ENCODE assay signal across 1 cellular context in the genomic region with DNA sequence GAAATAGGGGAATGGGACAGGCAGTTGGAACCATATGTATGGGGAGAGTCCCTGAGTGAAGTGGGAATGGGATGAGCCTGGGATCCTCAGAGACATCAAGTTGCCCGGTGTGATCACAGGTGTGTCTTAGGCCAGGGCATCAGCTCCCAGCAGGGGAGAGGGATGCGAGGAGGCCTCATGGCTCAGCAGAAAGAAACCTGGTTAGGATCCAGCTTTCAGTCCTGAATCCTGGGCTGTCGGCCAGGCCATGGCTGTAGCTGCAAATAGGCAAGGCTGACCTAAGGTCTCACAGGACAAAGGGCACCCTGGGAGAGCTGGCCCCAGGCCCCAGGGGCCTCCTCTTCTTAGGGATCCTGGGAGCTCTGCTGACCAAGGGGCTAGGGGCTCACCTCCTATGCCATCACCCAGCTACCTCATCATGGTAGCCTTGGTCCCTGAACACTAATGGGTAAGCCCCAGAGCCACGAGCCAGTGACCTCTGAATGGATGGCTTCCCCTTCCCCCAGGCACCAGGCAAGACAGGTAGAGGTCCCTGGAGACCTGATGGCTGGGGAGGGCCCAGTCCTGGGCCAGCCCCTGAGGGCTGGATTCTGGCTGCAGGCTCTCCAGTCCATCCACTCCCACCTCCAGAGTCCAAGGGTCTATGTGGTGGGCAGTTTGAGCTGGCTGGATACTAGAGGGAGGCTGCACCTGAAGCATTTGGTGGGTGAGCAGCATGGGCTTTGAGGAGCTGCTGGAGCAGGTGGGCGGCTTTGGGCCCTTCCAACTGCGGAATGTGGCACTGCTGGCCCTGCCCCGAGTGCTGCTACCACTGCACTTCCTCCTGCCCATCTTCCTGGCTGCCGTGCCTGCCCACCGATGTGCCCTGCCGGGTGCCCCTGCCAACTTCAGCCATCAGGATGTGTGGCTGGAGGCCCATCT.
A peak's percentile ranks its signal among the peaks of the same experiment; 100 is the strongest.
TF ChIP-seq lines count a peak whose summit lies in the region.

A gene with protein sequence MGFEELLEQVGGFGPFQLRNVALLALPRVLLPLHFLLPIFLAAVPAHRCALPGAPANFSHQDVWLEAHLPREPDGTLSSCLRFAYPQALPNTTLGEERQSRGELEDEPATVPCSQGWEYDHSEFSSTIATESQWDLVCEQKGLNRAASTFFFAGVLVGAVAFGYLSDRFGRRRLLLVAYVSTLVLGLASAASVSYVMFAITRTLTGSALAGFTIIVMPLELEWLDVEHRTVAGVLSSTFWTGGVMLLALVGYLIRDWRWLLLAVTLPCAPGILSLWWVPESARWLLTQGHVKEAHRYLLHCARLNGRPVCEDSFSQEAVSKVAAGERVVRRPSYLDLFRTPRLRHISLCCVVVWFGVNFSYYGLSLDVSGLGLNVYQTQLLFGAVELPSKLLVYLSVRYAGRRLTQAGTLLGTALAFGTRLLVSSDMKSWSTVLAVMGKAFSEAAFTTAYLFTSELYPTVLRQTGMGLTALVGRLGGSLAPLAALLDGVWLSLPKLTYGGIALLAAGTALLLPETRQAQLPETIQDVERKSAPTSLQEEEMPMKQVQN (plus strand): TSS at position 617 of the 921 bp plus-strand sequence. CDS start 99 bp downstream, at position 716.

TF ChIP-seq in HepG2, 621 proteins besides CTCF, POLR2A, EP300 and RAD21 (continued from another document and continues in another):
- TF ChIP-seq, protein P1, sequence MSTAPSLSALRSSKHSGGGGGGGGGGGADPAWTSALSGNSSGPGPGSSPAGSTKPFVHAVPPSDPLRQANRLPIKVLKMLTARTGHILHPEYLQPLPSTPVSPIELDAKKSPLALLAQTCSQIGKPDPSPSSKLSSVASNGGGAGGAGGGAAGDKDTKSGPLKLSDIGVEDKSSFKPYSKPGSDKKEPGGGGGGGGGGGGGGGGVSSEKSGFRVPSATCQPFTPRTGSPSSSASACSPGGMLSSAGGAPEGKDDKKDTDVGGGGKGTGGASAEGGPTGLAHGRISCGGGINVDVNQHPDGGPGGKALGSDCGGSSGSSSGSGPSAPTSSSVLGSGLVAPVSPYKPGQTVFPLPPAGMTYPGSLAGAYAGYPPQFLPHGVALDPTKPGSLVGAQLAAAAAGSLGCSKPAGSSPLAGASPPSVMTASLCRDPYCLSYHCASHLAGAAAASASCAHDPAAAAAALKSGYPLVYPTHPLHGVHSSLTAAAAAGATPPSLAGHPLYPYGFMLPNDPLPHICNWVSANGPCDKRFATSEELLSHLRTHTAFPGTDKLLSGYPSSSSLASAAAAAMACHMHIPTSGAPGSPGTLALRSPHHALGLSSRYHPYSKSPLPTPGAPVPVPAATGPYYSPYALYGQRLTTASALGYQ (CRISPR knock-in tag; IDR thresholded peaks at IDR 0.05): 0 out of 2 replicates have a peak, but pooled peaks have one; percentile 30
- TF ChIP-seq ATM (IDR thresholded peaks at IDR 0.05; ENCODE audit: borderline replicate concordance) (no peak), KLF12 (CRISPR knock-in tag; IDR thresholded peaks at IDR 0.05; ENCODE audit: borderline replicate concordance) (peak; percentile 71; the same call in 1 of the 2 replicates), FOSL2 (CRISPR knock-in tag; IDR thresholded peaks at IDR 0.05) (no peak; the same call in 1 of the 2 replicates), ZNF883 (CRISPR knock-in tag; IDR thresholded peaks at IDR 0.05; ENCODE audit: not compliant biosample characterization) (no peak), AHR (CRISPR knock-in tag; IDR thresholded peaks at IDR 0.05) (no peak), ZNF564 (CRISPR knock-in tag; IDR thresholded peaks at IDR 0.05) (no peak), HNRNPH1 (optimal IDR thresholded peaks at IDR 0.05; ENCODE audit: low read depth, low read length) (no peak), RARG (CRISPR knock-in tag; IDR thresholded peaks at IDR 0.05; ENCODE audit: low read depth) (no peak), MAF1 (CRISPR knock-in tag; IDR thresholded peaks at IDR 0.05; ENCODE audit: borderline replicate concordance) (no peak), CBX1 (IDR thresholded peaks at IDR 0.05; ENCODE audit: low read depth) (no peak), ZNF75D (CRISPR knock-in tag; IDR thresholded peaks at IDR 0.05; ENCODE audit: borderline replicate concordance) (no peak), SPEN (CRISPR knock-in tag; IDR thresholded peaks at IDR 0.05; ENCODE audit: low read depth) (peak; percentile 52), ETV5 (CRISPR knock-in tag; IDR thresholded peaks at IDR 0.05; ENCODE audit: borderline replicate concordance) (peak; percentile 11; the same call in 1 of the 2 replicates), TRIM24 (CRISPR knock-in tag; IDR thresholded peaks at IDR 0.05) (no peak), CREM (IDR thresholded peaks at IDR 0.05) (no peak), CREM (CRISPR knock-in tag; IDR thresholded peaks at IDR 0.05) (no peak), ADNP (CRISPR knock-in tag; IDR thresholded peaks at IDR 0.05) (no peak), PAWR (CRISPR knock-in tag; IDR thresholded peaks at IDR 0.05; ENCODE audit: borderline replicate concordance) (no peak), KLF6 (CRISPR knock-in tag; IDR thresholded peaks at IDR 0.05) (no peak), DR1 (CRISPR knock-in tag; IDR thresholded peaks at IDR 0.05) (peak; percentile 59; the same call in 1 of the 2 replicates)
- TF ChIP-seq, protein P2, sequence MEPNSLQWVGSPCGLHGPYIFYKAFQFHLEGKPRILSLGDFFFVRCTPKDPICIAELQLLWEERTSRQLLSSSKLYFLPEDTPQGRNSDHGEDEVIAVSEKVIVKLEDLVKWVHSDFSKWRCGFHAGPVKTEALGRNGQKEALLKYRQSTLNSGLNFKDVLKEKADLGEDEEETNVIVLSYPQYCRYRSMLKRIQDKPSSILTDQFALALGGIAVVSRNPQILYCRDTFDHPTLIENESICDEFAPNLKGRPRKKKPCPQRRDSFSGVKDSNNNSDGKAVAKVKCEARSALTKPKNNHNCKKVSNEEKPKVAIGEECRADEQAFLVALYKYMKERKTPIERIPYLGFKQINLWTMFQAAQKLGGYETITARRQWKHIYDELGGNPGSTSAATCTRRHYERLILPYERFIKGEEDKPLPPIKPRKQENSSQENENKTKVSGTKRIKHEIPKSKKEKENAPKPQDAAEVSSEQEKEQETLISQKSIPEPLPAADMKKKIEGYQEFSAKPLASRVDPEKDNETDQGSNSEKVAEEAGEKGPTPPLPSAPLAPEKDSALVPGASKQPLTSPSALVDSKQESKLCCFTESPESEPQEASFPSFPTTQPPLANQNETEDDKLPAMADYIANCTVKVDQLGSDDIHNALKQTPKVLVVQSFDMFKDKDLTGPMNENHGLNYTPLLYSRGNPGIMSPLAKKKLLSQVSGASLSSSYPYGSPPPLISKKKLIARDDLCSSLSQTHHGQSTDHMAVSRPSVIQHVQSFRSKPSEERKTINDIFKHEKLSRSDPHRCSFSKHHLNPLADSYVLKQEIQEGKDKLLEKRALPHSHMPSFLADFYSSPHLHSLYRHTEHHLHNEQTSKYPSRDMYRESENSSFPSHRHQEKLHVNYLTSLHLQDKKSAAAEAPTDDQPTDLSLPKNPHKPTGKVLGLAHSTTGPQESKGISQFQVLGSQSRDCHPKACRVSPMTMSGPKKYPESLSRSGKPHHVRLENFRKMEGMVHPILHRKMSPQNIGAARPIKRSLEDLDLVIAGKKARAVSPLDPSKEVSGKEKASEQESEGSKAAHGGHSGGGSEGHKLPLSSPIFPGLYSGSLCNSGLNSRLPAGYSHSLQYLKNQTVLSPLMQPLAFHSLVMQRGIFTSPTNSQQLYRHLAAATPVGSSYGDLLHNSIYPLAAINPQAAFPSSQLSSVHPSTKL (CRISPR knock-in tag; IDR thresholded peaks at IDR 0.05): peak; percentile 59; the same call in 1 of the 2 replicates
- TF ChIP-seq, protein P3, sequence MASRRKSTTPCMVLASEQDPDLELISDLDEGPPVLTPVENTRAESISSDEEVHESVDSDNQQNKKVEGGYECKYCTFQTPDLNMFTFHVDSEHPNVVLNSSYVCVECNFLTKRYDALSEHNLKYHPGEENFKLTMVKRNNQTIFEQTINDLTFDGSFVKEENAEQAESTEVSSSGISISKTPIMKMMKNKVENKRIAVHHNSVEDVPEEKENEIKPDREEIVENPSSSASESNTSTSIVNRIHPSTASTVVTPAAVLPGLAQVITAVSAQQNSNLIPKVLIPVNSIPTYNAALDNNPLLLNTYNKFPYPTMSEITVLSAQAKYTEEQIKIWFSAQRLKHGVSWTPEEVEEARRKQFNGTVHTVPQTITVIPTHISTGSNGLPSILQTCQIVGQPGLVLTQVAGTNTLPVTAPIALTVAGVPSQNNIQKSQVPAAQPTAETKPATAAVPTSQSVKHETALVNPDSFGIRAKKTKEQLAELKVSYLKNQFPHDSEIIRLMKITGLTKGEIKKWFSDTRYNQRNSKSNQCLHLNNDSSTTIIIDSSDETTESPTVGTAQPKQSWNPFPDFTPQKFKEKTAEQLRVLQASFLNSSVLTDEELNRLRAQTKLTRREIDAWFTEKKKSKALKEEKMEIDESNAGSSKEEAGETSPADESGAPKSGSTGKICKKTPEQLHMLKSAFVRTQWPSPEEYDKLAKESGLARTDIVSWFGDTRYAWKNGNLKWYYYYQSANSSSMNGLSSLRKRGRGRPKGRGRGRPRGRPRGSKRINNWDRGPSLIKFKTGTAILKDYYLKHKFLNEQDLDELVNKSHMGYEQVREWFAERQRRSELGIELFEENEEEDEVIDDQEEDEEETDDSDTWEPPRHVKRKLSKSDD (CRISPR knock-in tag; IDR thresholded peaks at IDR 0.05; ENCODE audit: low read depth): 0 out of 2 replicates have a peak, but pooled peaks have one; percentile 54
- TF ChIP-seq, protein P4, sequence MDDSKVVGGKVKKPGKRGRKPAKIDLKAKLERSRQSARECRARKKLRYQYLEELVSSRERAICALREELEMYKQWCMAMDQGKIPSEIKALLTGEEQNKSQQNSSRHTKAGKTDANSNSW (CRISPR knock-in tag; IDR thresholded peaks at IDR 0.05; ENCODE audit: borderline replicate concordance): no peak
- TF ChIP-seq, protein P5, sequence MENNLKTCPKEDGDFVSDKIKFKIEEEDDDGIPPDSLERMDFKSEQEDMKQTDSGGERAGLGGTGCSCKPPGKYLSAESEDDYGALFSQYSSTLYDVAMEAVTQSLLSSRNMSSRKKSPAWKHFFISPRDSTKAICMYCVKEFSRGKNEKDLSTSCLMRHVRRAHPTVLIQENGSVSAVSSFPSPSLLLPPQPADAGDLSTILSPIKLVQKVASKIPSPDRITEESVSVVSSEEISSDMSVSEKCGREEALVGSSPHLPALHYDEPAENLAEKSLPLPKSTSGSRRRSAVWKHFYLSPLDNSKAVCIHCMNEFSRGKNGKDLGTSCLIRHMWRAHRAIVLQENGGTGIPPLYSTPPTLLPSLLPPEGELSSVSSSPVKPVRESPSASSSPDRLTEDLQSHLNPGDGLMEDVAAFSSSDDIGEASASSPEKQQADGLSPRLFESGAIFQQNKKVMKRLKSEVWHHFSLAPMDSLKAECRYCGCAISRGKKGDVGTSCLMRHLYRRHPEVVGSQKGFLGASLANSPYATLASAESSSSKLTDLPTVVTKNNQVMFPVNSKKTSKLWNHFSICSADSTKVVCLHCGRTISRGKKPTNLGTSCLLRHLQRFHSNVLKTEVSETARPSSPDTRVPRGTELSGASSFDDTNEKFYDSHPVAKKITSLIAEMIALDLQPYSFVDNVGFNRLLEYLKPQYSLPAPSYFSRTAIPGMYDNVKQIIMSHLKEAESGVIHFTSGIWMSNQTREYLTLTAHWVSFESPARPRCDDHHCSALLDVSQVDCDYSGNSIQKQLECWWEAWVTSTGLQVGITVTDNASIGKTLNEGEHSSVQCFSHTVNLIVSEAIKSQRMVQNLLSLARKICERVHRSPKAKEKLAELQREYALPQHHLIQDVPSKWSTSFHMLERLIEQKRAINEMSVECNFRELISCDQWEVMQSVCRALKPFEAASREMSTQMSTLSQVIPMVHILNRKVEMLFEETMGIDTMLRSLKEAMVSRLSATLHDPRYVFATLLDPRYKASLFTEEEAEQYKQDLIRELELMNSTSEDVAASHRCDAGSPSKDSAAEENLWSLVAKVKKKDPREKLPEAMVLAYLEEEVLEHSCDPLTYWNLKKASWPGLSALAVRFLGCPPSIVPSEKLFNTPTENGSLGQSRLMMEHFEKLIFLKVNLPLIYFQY (CRISPR knock-in tag; IDR thresholded peaks at IDR 0.05; ENCODE audit: borderline replicate concordance): no peak
- TF ChIP-seq, protein P6, sequence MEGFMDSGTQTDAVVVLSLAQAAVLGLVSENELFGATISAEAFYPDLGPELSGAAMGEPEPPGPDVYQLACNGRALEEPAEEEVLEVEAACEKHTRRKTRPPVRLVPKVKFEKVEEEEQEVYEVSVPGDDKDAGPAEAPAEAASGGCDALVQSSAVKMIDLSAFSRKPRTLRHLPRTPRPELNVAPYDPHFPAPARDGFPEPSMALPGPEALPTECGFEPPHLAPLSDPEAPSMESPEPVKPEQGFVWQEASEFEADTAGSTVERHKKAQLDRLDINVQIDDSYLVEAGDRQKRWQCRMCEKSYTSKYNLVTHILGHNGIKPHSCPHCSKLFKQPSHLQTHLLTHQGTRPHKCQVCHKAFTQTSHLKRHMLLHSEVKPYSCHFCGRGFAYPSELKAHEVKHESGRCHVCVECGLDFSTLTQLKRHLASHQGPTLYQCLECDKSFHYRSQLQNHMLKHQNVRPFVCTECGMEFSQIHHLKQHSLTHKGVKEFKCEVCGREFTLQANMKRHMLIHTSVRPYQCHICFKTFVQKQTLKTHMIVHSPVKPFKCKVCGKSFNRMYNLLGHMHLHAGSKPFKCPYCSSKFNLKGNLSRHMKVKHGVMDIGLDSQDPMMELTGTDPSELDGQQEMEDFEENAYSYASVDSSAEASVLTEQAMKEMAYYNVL (CRISPR knock-in tag; IDR thresholded peaks at IDR 0.05; ENCODE audit: borderline replicate concordance): no peak; the same call in none of the 2 replicates
- TF ChIP-seq, protein P7, sequence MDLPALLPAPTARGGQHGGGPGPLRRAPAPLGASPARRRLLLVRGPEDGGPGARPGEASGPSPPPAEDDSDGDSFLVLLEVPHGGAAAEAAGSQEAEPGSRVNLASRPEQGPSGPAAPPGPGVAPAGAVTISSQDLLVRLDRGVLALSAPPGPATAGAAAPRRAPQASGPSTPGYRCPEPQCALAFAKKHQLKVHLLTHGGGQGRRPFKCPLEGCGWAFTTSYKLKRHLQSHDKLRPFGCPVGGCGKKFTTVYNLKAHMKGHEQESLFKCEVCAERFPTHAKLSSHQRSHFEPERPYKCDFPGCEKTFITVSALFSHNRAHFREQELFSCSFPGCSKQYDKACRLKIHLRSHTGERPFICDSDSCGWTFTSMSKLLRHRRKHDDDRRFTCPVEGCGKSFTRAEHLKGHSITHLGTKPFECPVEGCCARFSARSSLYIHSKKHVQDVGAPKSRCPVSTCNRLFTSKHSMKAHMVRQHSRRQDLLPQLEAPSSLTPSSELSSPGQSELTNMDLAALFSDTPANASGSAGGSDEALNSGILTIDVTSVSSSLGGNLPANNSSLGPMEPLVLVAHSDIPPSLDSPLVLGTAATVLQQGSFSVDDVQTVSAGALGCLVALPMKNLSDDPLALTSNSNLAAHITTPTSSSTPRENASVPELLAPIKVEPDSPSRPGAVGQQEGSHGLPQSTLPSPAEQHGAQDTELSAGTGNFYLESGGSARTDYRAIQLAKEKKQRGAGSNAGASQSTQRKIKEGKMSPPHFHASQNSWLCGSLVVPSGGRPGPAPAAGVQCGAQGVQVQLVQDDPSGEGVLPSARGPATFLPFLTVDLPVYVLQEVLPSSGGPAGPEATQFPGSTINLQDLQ (CRISPR knock-in tag; IDR thresholded peaks at IDR 0.05): 0 out of 2 replicates have a peak, but pooled peaks have one; percentile 2
